33 cellular contexts compared by ENCODE assay signal in genomic region chr10:130339091-130339490, GRCh38.
"Had no signal": no experiment of that assay in that cellular context is flagged by ENCODE, and none has a peak within 500 bp of the region (broad histone marks: within the 10 kb centered on the region; RNA-seq: fewer than 3 reads in every experiment).

No MANE protein-coding gene starts in this region.

- ATAC-seq: activated CD4-positive, CD25-positive, alpha-beta regulatory T cell treated with anti-CD3 and anti-CD28 coated beads, Interleukin-2, amount 50 U/mL, for 24 hours; activated CD8-positive, alpha-beta T cell treated with anti-CD3 and anti-CD28 coated beads for 36 hours; activated T-cell treated with anti-CD3 and anti-CD28 coated beads, Interleukin-2, amount 50 U/mL, for 4 hours; activated T-helper 17 cell treated with anti-CD3 and anti-CD28 coated beads, Interleukin-2, amount 50 U/mL, for 72 hours; effector memory CD8-positive, alpha-beta T cell; foreskin keratinocyte; SK-N-SH treated with all-trans-retinoic acid at 6 μM for 48 hours; T-helper 17 cell had no signal

- H3K4me1 Mint-ChIP-seq: activated B cell treated with CpG ODN at 0.5 μM for 24 hours; activated T-helper 17 cell treated with anti-CD3 and anti-CD28 coated beads, Interleukin-2, amount 50 U/mL, for 72 hours; central memory CD8-positive, alpha-beta T cell had no signal

- H3K9me3 ChIP-seq: esophagus muscularis mucosa, gastrocnemius medialis had no signal

- H3K27me3 ChIP-seq: brain microvascular endothelial cell, esophagus muscularis mucosa, foreskin keratinocyte, gastrocnemius medialis had no signal

- FAIRE-seq: astrocyte, bronchial epithelial cell had no signal

- H3K4me3 Mint-ChIP-seq: activated B cell treated with CpG ODN at 0.5 μM for 24 hours; activated CD8-positive, alpha-beta T cell treated with anti-CD3 and anti-CD28 coated beads for 36 hours; activated naive CD8-positive, alpha-beta T cell; activated T-cell treated with anti-CD3 and anti-CD28 coated beads, Interleukin-2, amount 50 U/mL, for 4 hours; activated T-helper 17 cell treated with anti-CD3 and anti-CD28 coated beads, Interleukin-2, amount 50 U/mL, for 72 hours; central memory CD8-positive, alpha-beta T cell; effector memory CD8-positive, alpha-beta T cell; T-helper 17 cell; T-helper 2 cell treated with Interferon-gamma antibody and Interleukin-4, amounts not matched to agents 5 μg/mL and 100 μg/mL, for 36 hours had no signal

- H3K27ac ChIP-seq: brain microvascular endothelial cell, esophagus muscularis mucosa, foreskin keratinocyte, WERI-Rb-1 had no signal

- H3K4me3 ChIP-seq: esophagus muscularis mucosa, gastrocnemius medialis had no signal

- H3K27ac Mint-ChIP-seq: activated B cell treated with CpG ODN at 0.5 μM for 24 hours; activated CD8-positive, alpha-beta T cell treated with anti-CD3 and anti-CD28 coated beads for 36 hours; activated naive CD8-positive, alpha-beta T cell; activated T-helper 17 cell treated with anti-CD3 and anti-CD28 coated beads, Interleukin-2, amount 50 U/mL, for 72 hours; effector memory CD8-positive, alpha-beta T cell; T-helper 17 cell; T-helper 2 cell treated with Interferon-gamma antibody and Interleukin-4, amounts not matched to agents 5 μg/mL and 100 μg/mL, for 36 hours had no signal

- H3K36me3 Mint-ChIP-seq: activated naive CD8-positive, alpha-beta T cell had no signal

- DNase-seq: activated B cell treated with CpG ODN at 0.5 μM for 24 hours; activated CD4-positive, alpha-beta T cell treated with anti-CD3 and anti-CD28 coated beads for 48 hours; activated CD4-positive, alpha-beta T cell treated with anti-CD3 and anti-CD28 coated beads, Interleukin-2, amount 50 U/mL, for 1 hour; activated CD4-positive, alpha-beta T cell treated with anti-CD3 and anti-CD28 coated beads, Interleukin-2, amount 50 U/mL, for 48 hours; activated CD8-positive, alpha-beta T cell treated with anti-CD3 and anti-CD28 coated beads for 36 hours; activated effector memory CD4-positive, alpha-beta T cell treated with Interleukin-2 at 50 U/mL for 16 hours; activated gamma-delta T cell treated with Interleukin-2 at 50 U/mL for 16 hours; activated naive CD4-positive, alpha-beta T cell treated with anti-CD3 and anti-CD28 coated beads, Interleukin-2, amount 50 U/mL, for 16 hours; activated naive CD4-positive, alpha-beta T cell treated with Interleukin-2 at 50 U/mL for 16 hours; activated T-cell treated with anti-CD3 and anti-CD28 coated beads, Interleukin-2, amount 50 U/mL, for 4 hours; amniotic stem cell; anterior cingulate cortex; brain microvascular endothelial cell; cortex of kidney; dermis blood vessel endothelial cell; effector CD4-positive, alpha-beta T cell; effector memory CD8-positive, alpha-beta T cell; erythroblast; foreskin keratinocyte; gastrocnemius medialis; T-helper 1 cell; T-helper 17 cell; T1000; WERI-Rb-1 had no signal

- H3K9me3 Mint-ChIP-seq: activated B cell treated with CpG ODN at 0.5 μM for 24 hours; activated CD8-positive, alpha-beta T cell treated with anti-CD3 and anti-CD28 coated beads for 36 hours; activated T-cell treated with anti-CD3 and anti-CD28 coated beads, Interleukin-2, amount 50 U/mL, for 4 hours; activated T-helper 17 cell treated with anti-CD3 and anti-CD28 coated beads, Interleukin-2, amount 50 U/mL, for 72 hours; T-helper 2 cell treated with Interferon-gamma antibody and Interleukin-4, amounts not matched to agents 5 μg/mL and 100 μg/mL, for 36 hours had no signal

- H3K36me3 ChIP-seq: brain microvascular endothelial cell, esophagus muscularis mucosa, gastrocnemius medialis, WERI-Rb-1 had no signal

- H3K4me1 ChIP-seq: esophagus muscularis mucosa, foreskin keratinocyte had no signal

- H3K27me3 Mint-ChIP-seq: activated B cell treated with CpG ODN at 0.5 μM for 24 hours; activated CD8-positive, alpha-beta T cell treated with anti-CD3 and anti-CD28 coated beads for 36 hours had no signal
